Comparison of ENCODE assay signal across 8 cellular contexts in genomic region chr18:63339920-63340484, GRCh38.
DNase-seq lines count a peak whose midpoint lies in the region; ATAC-seq lines count a peak whose summit lies in the region.

No MANE protein-coding gene starts in this region.

- peaks cover 32% of the 10 kb centered on the region for H3K36me3 Mint-ChIP-seq in central memory CD8-positive, alpha-beta T cell (ENCODE audit: insufficient read depth)

- peak; percentile 43 for DNase-seq in DMS53 treated with DMSO at 0.1 percent for 48 hours (lab: John Stamatoyannopoulos, UW; ENCODE audit: unreplicated experiment)
- peak; percentile 9 for DNase-seq in HK-2 (ENCODE audit: unreplicated experiment)
- DNase-seq in SHP77 (lab: John Stamatoyannopoulos, UW) = peak; percentile 24 to 44
- no peak for DNase-seq in central memory CD8-positive, alpha-beta T cell (ENCODE audit: low spot score in 2 of 2)
- peak; percentile 37 for DNase-seq in middle frontal gyrus (ENCODE audit: extremely low spot score, low spot score)
- no peak for DNase-seq in NK-92 treated with Interleukin-12 subunit alpha and Interleukin-12 subunit beta, amount 100 ng/mL, for 24 hours (lab: John Stamatoyannopoulos, UW)

- H3K27ac Mint-ChIP-seq in central memory CD8-positive, alpha-beta T cell (ENCODE audit: low read depth) = no peak overlapping the region

- ATAC-seq in central memory CD8-positive, alpha-beta T cell (replicated peaks; ENCODE audit: extremely low read depth, poor library complexity, severe bottlenecking) = peak; percentile 46
- no peak for ATAC-seq in HG02973 (IDR thresholded peaks at IDR 0.05; ENCODE audit: unreplicated experiment)
- no peak for ATAC-seq in HG03097 (IDR thresholded peaks at IDR 0.05; ENCODE audit: low FRiP score, unreplicated experiment)

- H3K4me3 Mint-ChIP-seq in central memory CD8-positive, alpha-beta T cell = no peak overlapping the region

- no peaks in the 10 kb centered on the region for H3K4me1 Mint-ChIP-seq in central memory CD8-positive, alpha-beta T cell

- no peaks in the 10 kb centered on the region for H3K27me3 Mint-ChIP-seq in central memory CD8-positive, alpha-beta T cell

- H3K9me3 Mint-ChIP-seq in central memory CD8-positive, alpha-beta T cell = no peaks in the 10 kb centered on the region

Comparison
In these comparisons a context has a peak if more than half of its experiments do, and no peak if none do; other contexts are left out.
1. DNase-seq: peak in DMS53 treated with DMSO at 0.1 percent for 48 hours (single experiment), HK-2 (single experiment), SHP77 (2 of 2) and middle frontal gyrus (single experiment); none in central memory CD8-positive, alpha-beta T cell (0 of 2) and NK-92 treated with Interleukin-12 subunit alpha and Interleukin-12 subunit beta, amount 100 ng/mL, for 24 hours (single experiment).